In genomic region chrX:47849776-47850175, GRCh38 we compare ENCODE assay signal across 3 cellular contexts.
TF ChIP-seq lines count a peak whose summit lies in the region.

No MANE protein-coding gene starts in this region.

TF ChIP-seq in GM12878, 131 proteins besides CTCF, POLR2A, EP300 and RAD21:
- TF ChIP-seq BHLHE40 (IDR thresholded peaks at IDR 0.05; ENCODE audit: borderline replicate concordance in 1 of 2, low read depth in 2 of 2, low read length in 1 of 2) (peak; percentile 46 to 51; a peak in 2 of 4 replicates), MTA3 (IDR thresholded peaks at IDR 0.05; ENCODE audit: borderline replicate concordance, low read length) (no peak), SIX5 (IDR thresholded peaks at IDR 0.05; ENCODE audit: low read depth, low read length, severe bottlenecking) (no peak), RUNX3 (IDR thresholded peaks at IDR 0.05; ENCODE audit: low read length) (0 out of 2 replicates have a peak, but pooled peaks have one; percentile 10), PKNOX1 (IDR thresholded peaks at IDR 0.05) (peak; percentile 29; the same call in 1 of the 2 replicates)

TF ChIP-seq in neural cell, 6 proteins besides CTCF, POLR2A, EP300 and RAD21:
- no peak for TF ChIP-seq MXI1 (conservative IDR thresholded peaks at IDR 0.05; ENCODE audit: poor library complexity, severe bottlenecking)
- no peak for TF ChIP-seq REST (IDR thresholded peaks at IDR 0.05; ENCODE audit: borderline replicate concordance)
- no peak for TF ChIP-seq POLR2AphosphoS5 (IDR thresholded peaks at IDR 0.05)
- TF ChIP-seq SMC3 (conservative IDR thresholded peaks at IDR 0.05; ENCODE audit: poor library complexity) = no peak
- TF ChIP-seq TAF1 (IDR thresholded peaks at IDR 0.05; ENCODE audit: low read depth) = no peak
- no peak for TF ChIP-seq EZH2 (IDR thresholded peaks at IDR 0.05; ENCODE audit: borderline replicate concordance, insufficient read depth, low read length, poor library complexity, severe bottlenecking)
TF ChIP-seq in neural cell: peak in this region for 0.

TF ChIP-seq in GM23338, 12 proteins besides CTCF, POLR2A, EP300 and RAD21:
- TF ChIP-seq POLR2AphosphoS5 (IDR thresholded peaks at IDR 0.05; ENCODE audit: low read depth) (no peak), REST (IDR thresholded peaks at IDR 0.05; ENCODE audit: unreplicated experiment) (no peak), STAT1 (IDR thresholded peaks at IDR 0.05; ENCODE audit: unreplicated experiment) (no peak), CREB1 (CRISPR knock-in tag; IDR thresholded peaks at IDR 0.05; ENCODE audit: low read depth) (no peak), ETS1 (IDR thresholded peaks at IDR 0.05) (no peak), EZH2phosphoT487 (IDR thresholded peaks at IDR 0.05; ENCODE audit: unreplicated experiment) (no peak), JUNB (IDR thresholded peaks at IDR 0.05; ENCODE audit: unreplicated experiment) (no peak), ZNF331 (CRISPR knock-in tag; IDR thresholded peaks at IDR 0.05; ENCODE audit: low read depth) (no peak), ZNF114 (CRISPR knock-in tag; IDR thresholded peaks at IDR 0.05) (no peak), EZH2 (IDR thresholded peaks at IDR 0.05; ENCODE audit: low read depth, unreplicated experiment) (no peak)
